ENCODE assay signal across 34 cellular contexts in the genomic region with DNA sequence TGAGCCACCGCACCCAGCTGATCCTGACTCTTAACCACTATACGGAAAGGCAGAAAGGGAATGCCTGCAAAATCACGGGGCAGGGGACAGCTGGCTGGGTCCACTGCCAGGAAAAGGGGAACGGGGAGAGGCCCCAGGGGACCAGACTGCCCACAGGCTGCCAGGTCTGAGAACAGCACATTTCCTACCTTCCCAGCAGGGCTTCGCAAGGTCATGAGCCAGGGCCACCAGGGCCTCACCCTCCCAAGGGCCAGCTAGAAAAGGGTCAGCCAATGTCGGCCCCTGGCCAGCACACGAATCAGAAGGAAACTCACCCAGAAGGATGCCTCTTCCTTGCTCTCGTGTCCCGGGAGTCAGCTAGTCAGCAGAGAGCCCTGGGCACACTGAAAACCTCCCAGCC.
"Had no signal": no experiment of that assay in that cellular context is flagged by ENCODE, and none has a peak within 500 bp of the region (broad histone marks: within the 10 kb centered on the region; RNA-seq: fewer than 3 reads in every experiment).

No MANE protein-coding gene starts in this region.

- H3K9ac ChIP-seq: KMS-11 had no signal

- H3K36me3 ChIP-seq: brain microvascular endothelial cell, Peyer's patch, WERI-Rb-1 had no signal

- ATAC-seq: activated CD8-positive, alpha-beta memory T cell treated with anti-CD3 and anti-CD28 coated beads, Interleukin-2, amount 10 ng/mL, durations not matched to agents 7 days and 5 days; PC-3 had no signal

- H3K4me3 ChIP-seq: Peyer's patch had no signal

- H3K27ac ChIP-seq: brain microvascular endothelial cell, KMS-11, Peyer's patch, WERI-Rb-1 had no signal

- DNase-seq: activated CD4-positive, alpha-beta memory T cell treated with anti-CD3 and anti-CD28 coated beads, Interleukin-2, amount 10 ng/mL, durations not matched to agents 7 days and 5 days; activated CD4-positive, alpha-beta T cell treated with anti-CD3 and anti-CD28 coated beads for 1 hour; activated CD4-positive, alpha-beta T cell treated with anti-CD3 and anti-CD28 coated beads for 48 hours; activated CD4-positive, CD25-positive, alpha-beta regulatory T cell; activated CD8-positive, alpha-beta memory T cell treated with anti-CD3 and anti-CD28 coated beads for 24 hours; activated CD8-positive, alpha-beta memory T cell treated with anti-CD3 and anti-CD28 coated beads, Interleukin-2, amount 10 ng/mL, durations not matched to agents 7 days and 5 days; activated CD8-positive, alpha-beta memory T cell treated with anti-CD3 and anti-CD28 coated beads, Interleukin-2, amount 50 U/mL, for 48 hours; activated effector memory CD4-positive, alpha-beta T cell treated with anti-CD3 and anti-CD28 coated beads, Interleukin-2, amount 50 U/mL, for 16 hours; activated naive CD4-positive, alpha-beta T cell; activated naive CD4-positive, alpha-beta T cell treated with anti-CD3 and anti-CD28 coated beads, Interleukin-2, amount 50 U/mL, for 16 hours; activated naive CD8-positive, alpha-beta T cell treated with anti-CD3 and anti-CD28 coated beads for 36 hours; activated T-cell treated with anti-CD3 and anti-CD28 coated beads, Interleukin-2, amount 50 U/mL, for 48 hours; amniotic stem cell; aorta; brain microvascular endothelial cell; central memory CD4-positive, alpha-beta T cell; NCI-H1092 treated with DMSO at 0.1 percent for 48 hours; NCI-H1417; NCI-H2029; NCI-H345; NCI-H510A; NCI-H526; NCI-H748 treated with DMSO at 0.1 percent for 48 hours; NK-92 treated with Interleukin-12 subunit alpha and Interleukin-12 subunit beta, amount 100 ng/mL, for 24 hours; PC-3; Peyer's patch; RPMI8226; SIG-M5; SW 1271; T-helper 1 cell; T-helper 2 cell; T-helper 9 cell; WERI-Rb-1 had no signal

- H3K4me1 ChIP-seq: Peyer's patch had no signal

- H3K9me3 ChIP-seq: Peyer's patch had no signal

- H3K4me2 ChIP-seq: KMS-11 had no signal

- H3K27me3 ChIP-seq: brain microvascular endothelial cell, Peyer's patch had no signal
